30 cellular contexts compared by ENCODE assay signal in genomic region chr2:200779214-200779613, GRCh38.
"Had no signal": no experiment of that assay in that cellular context is flagged by ENCODE, and none has a peak within 500 bp of the region (broad histone marks: within the 10 kb centered on the region; RNA-seq: fewer than 3 reads in every experiment).

No MANE protein-coding gene starts in this region.

- H3K27ac ChIP-seq: esophagus squamous epithelium, gastroesophageal sphincter, heart right ventricle, VCaP had no signal

- H3K27me3 Mint-ChIP-seq: activated naive CD8-positive, alpha-beta T cell; activated T-cell treated with anti-CD3 and anti-CD28 coated beads, Interleukin-2, amount 50 U/mL, for 24 hours had no signal

- DNase-seq: activated CD4-positive, alpha-beta memory T cell treated with anti-CD3 and anti-CD28 coated beads, Interleukin-2, amount 10 ng/mL, durations not matched to agents 7 days and 5 days; activated CD4-positive, alpha-beta T cell treated with anti-CD3 and anti-CD28 coated beads for 1 hour; activated CD4-positive, alpha-beta T cell treated with anti-CD3 and anti-CD28 coated beads for 4 hours; activated CD4-positive, alpha-beta T cell treated with anti-CD3 and anti-CD28 coated beads, Interleukin-2, amount 10 ng/mL, durations not matched to agents 7 days and 5 days; activated CD4-positive, alpha-beta T cell treated with anti-CD3 and anti-CD28 coated beads, Interleukin-2, amount 50 U/mL, for 4 hours; activated CD8-positive, alpha-beta memory T cell treated with anti-CD3 and anti-CD28 coated beads, Interleukin-2, amount 50 U/mL, for 48 hours; activated gamma-delta T cell; activated naive CD4-positive, alpha-beta T cell; activated naive CD4-positive, alpha-beta T cell treated with anti-CD3 and anti-CD28 coated beads, Interleukin-2, amount 50 U/mL, for 16 hours; activated T-cell treated with anti-CD3 and anti-CD28 coated beads for 4 hours; activated T-cell treated with anti-CD3 and anti-CD28 coated beads, Interleukin-2, amount 50 U/mL, for 24 hours; activated T-cell treated with anti-CD3 and anti-CD28 coated beads, Interleukin-2, amount 50 U/mL, for 72 hours; amniotic stem cell; anterior cingulate cortex; caudate nucleus; cortex of kidney; dermis blood vessel endothelial cell; effector CD4-positive, alpha-beta T cell; effector memory CD8-positive, alpha-beta T cell; erythroblast; esophagus squamous epithelium; foreskin melanocyte; heart right ventricle; T-helper 2 cell had no signal

- H3K4me1 ChIP-seq: esophagus squamous epithelium, gastroesophageal sphincter had no signal

- H3K4me3 ChIP-seq: esophagus squamous epithelium, gastroesophageal sphincter, heart right ventricle had no signal

- H3K4me1 Mint-ChIP-seq: activated CD4-positive, alpha-beta memory T cell treated with anti-CD3 and anti-CD28 coated beads, Interleukin-2, amount 10 ng/mL, durations not matched to agents 7 days and 5 days; activated CD4-positive, alpha-beta T cell treated with anti-CD3 and anti-CD28 coated beads, Interleukin-2, amount 10 ng/mL, durations not matched to agents 7 days and 5 days had no signal

- H3K27ac Mint-ChIP-seq: activated CD4-positive, alpha-beta memory T cell treated with anti-CD3 and anti-CD28 coated beads, Interleukin-2, amount 10 ng/mL, durations not matched to agents 7 days and 5 days; activated CD4-positive, alpha-beta T cell treated with anti-CD3 and anti-CD28 coated beads, Interleukin-2, amount 10 ng/mL, durations not matched to agents 7 days and 5 days; activated naive CD8-positive, alpha-beta T cell; activated T-cell treated with anti-CD3 and anti-CD28 coated beads, Interleukin-2, amount 50 U/mL, for 24 hours; activated T-cell treated with anti-CD3 and anti-CD28 coated beads, Interleukin-2, amount 50 U/mL, for 72 hours had no signal

- H3K36me3 Mint-ChIP-seq: activated naive CD8-positive, alpha-beta T cell; WTC11 had no signal

- H3K4me3 Mint-ChIP-seq: activated CD4-positive, alpha-beta memory T cell treated with anti-CD3 and anti-CD28 coated beads, Interleukin-2, amount 10 ng/mL, durations not matched to agents 7 days and 5 days; activated CD4-positive, alpha-beta T cell treated with anti-CD3 and anti-CD28 coated beads, Interleukin-2, amount 10 ng/mL, durations not matched to agents 7 days and 5 days; activated naive CD8-positive, alpha-beta T cell; activated T-cell treated with anti-CD3 and anti-CD28 coated beads, Interleukin-2, amount 50 U/mL, for 24 hours; activated T-cell treated with anti-CD3 and anti-CD28 coated beads, Interleukin-2, amount 50 U/mL, for 72 hours; effector memory CD8-positive, alpha-beta T cell; WTC11 had no signal

- ATAC-seq: activated T-cell treated with anti-CD3 and anti-CD28 coated beads, Interleukin-2, amount 50 U/mL, for 72 hours; effector memory CD8-positive, alpha-beta T cell; gastroesophageal sphincter; heart right ventricle; WTC11 had no signal

- H3K36me3 ChIP-seq: esophagus squamous epithelium, gastroesophageal sphincter, heart right ventricle had no signal

- H3K9me3 ChIP-seq: esophagus squamous epithelium, gastroesophageal sphincter, heart right ventricle had no signal

- H3K9me3 Mint-ChIP-seq: activated CD4-positive, alpha-beta T cell treated with anti-CD3 and anti-CD28 coated beads, Interleukin-2, amount 10 ng/mL, durations not matched to agents 7 days and 5 days; activated T-cell treated with anti-CD3 and anti-CD28 coated beads, Interleukin-2, amount 50 U/mL, for 24 hours; activated T-cell treated with anti-CD3 and anti-CD28 coated beads, Interleukin-2, amount 50 U/mL, for 72 hours; effector memory CD8-positive, alpha-beta T cell; WTC11 had no signal

- H3K27me3 ChIP-seq: esophagus squamous epithelium, gastroesophageal sphincter, heart right ventricle had no signal

- FAIRE-seq: astrocyte, colon had no signal
